In genomic region chr7:40341-40740, GRCh38 we compare ENCODE assay signal across 8 cellular contexts.
A peak's percentile ranks its signal among the peaks of the same experiment; 100 is the strongest.
DNase-seq lines count a peak whose midpoint lies in the region; ATAC-seq and TF ChIP-seq lines count a peak whose summit lies in the region.
"Not testable (repeated sequence)": the region's sequence is repeated elsewhere in the genome, so short reads cannot be mapped to it uniquely, and the experiment has no call there.

No MANE protein-coding gene starts in this region.

- H3K4me3 ChIP-seq in PC-9; colonic mucosa; lower leg skin (ENCODE audit: low read depth, poor library complexity, severe bottlenecking); upper lobe of right lung: not testable (repeated sequence)

- TF ChIP-seq CTCF in PC-9 (conservative IDR thresholded peaks at IDR 0.05) (peak; percentile 60), upper lobe of right lung (IDR thresholded peaks at IDR 0.05) (peak; percentile 28)
- not testable (repeated sequence) for TF ChIP-seq CTCF in colonic mucosa (IDR thresholded peaks at IDR 0.05); lower leg skin (IDR thresholded peaks at IDR 0.05)

- CTCF ChIA-PET in PC-9 (lab: Charles Lee) = not testable (repeated sequence)

- POLR2A ChIA-PET in PC-9 (lab: Charles Lee; ENCODE audit: unreplicated experiment) = not testable (repeated sequence)

- BruUV-seq in PC-9 (replicated peaks; lab: Mats Ljungman, UMichigan) = not testable (repeated sequence)

- not testable (repeated sequence) for H3K9me3 ChIP-seq in PC-9 (ENCODE audit: insufficient read depth, low read depth); colonic mucosa; upper lobe of right lung

- not testable (repeated sequence) for H3K27ac ChIP-seq in PC-9, colonic mucosa, upper lobe of right lung

- TF ChIP-seq POLR2A in lower leg skin (IDR thresholded peaks at IDR 0.05) = not testable (repeated sequence)

- H3K9me2 ChIP-seq in PC-9 (ENCODE audit: insufficient read depth) = not testable (repeated sequence)

- DNase-seq in G401 (ENCODE audit: low spot score) (peak; percentile 61), PC-9 (peak; percentile 70 to 72), amniotic epithelial cell (ENCODE audit: low read depth) (peak; percentile 81), colonic mucosa (peak; percentile 15), left ventricle myocardium superior (peak; percentile 30), lower leg skin (ENCODE audit: low spot score in 2 of 2) (peak; percentile 12 to 66), posterior vena cava (ENCODE audit: low spot score) (peak; percentile 38), upper lobe of right lung (peak; percentile 77)

- not testable (repeated sequence) for H3K27me3 ChIP-seq in PC-9 (ENCODE audit: insufficient read depth, low read depth); colonic mucosa; upper lobe of right lung

- intact Hi-C loops in PC-9 (cut with micrococcal nuclease; ENCODE audit: unreplicated experiment); colonic mucosa (cut with DNase I); left ventricle myocardium superior (cut with micrococcal nuclease); lower leg skin (cut with DNase I; ENCODE audit: low total_unique reads); posterior vena cava (cut with DNase I); upper lobe of right lung (cut with DNase I): not testable (repeated sequence)

- ATAC-seq in left ventricle myocardium superior = not testable (repeated sequence)
- peak; percentile 74 for ATAC-seq in upper lobe of right lung

- H3F3A ChIP-seq in PC-9 (ENCODE audit: insufficient read depth, low read depth) = not testable (repeated sequence)

- in situ Hi-C loops in G401 (cut with HindIII; ENCODE audit: low sequenced_read_pairs) = not testable (repeated sequence)

- not testable (repeated sequence) for H4K20me1 ChIP-seq in PC-9 (ENCODE audit: insufficient read depth)

- not testable (repeated sequence) for H3K79me2 ChIP-seq in PC-9 (ENCODE audit: low read depth)

- not testable (repeated sequence) for H2AFZ ChIP-seq in PC-9

- WGBS in lower leg skin, 2 donors = 22 to 37% methylated on average over 4 of the region's 4 CpGs

- H3K4me2 ChIP-seq in PC-9 = not testable (repeated sequence)

- H3K9ac ChIP-seq in colonic mucosa (ENCODE audit: low read depth in 2 of 2, low read length in 2 of 2) = not testable (repeated sequence)

- H3K36me3 ChIP-seq in PC-9 (ENCODE audit: low read depth); colonic mucosa; upper lobe of right lung: not testable (repeated sequence)

- not testable (repeated sequence) for H3K4me1 ChIP-seq in PC-9 (replicated peaks; ENCODE audit: insufficient read depth); colonic mucosa; upper lobe of right lung

Comparison
In these comparisons a context has a peak if more than half of its experiments do, and no peak if none do; other contexts are left out.
1. DNase-seq: peak in every context shown above with its lines; median percentile 81 in amniotic epithelial cell; 77 in upper lobe of right lung; 71 in PC-9; 61 in G401; 39 in lower leg skin; 38 in posterior vena cava; 30 in left ventricle myocardium superior; 15 in colonic mucosa.